Comparison of ENCODE assay signal across 33 cellular contexts in the genomic region with DNA sequence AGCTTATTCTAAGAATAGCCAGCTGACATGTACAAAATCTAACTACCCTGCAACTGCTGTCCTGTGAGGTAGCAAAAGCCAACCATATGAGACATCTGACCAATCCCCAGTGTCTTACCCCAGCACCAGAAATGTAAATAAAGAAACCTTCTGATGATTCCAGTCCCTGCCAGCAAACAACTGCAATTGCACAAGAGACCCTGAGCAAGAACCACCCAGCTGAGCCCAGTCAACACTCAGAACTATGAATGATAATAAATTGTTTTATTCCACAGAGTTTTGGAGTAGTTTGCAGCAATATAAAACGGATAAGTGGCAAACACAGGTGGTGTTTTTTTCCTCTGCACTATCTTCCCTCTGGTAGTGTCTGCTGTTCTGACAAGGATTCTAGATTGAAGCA.
DNase-seq lines count a peak whose midpoint lies in the region; ATAC-seq, FAIRE-seq and TF ChIP-seq lines count a peak whose summit lies in the region.
"Had no signal": no experiment of that assay in that cellular context is flagged by ENCODE, and none has a peak within 500 bp of the region (broad histone marks: within the 10 kb centered on the region; RNA-seq: fewer than 3 reads in every experiment).

No MANE protein-coding gene starts in this region.

- TF ChIP-seq CTCF in HepG2 (CRISPR knock-in tag; IDR thresholded peaks at IDR 0.05) (no peak), right lobe of liver (IDR thresholded peaks at IDR 0.05) (no peak), GM23338 (conservative IDR thresholded peaks at IDR 0.05; ENCODE audit: low read depth in 2 of 2) (no peak), esophagus muscularis mucosa (IDR thresholded peaks at IDR 0.05) (no peak), adrenal gland (IDR thresholded peaks at IDR 0.05) (no peak)

- no peak overlapping the region for H3K27ac Mint-ChIP-seq in GM23338
- H3K27ac Mint-ChIP-seq: B cell; CD14-positive monocyte; CD4-positive, alpha-beta memory T cell; CD4-positive, alpha-beta T cell; CD4-positive, CD25-positive, alpha-beta regulatory T cell; CD8-positive, alpha-beta memory T cell; CD8-positive, alpha-beta T cell had no signal

- H2AFZ ChIP-seq in HepG2 (ENCODE audit: low read length) (no peak overlapping the region), GM23338 (no peak overlapping the region)

- peaks cover 5% of the 10 kb centered on the region for H3K27me3 Mint-ChIP-seq in GM23338 (ENCODE audit: insufficient read depth, low read depth, poor library complexity)
- H3K27me3 Mint-ChIP-seq: B cell had no signal

- H3K27me3 ChIP-seq in HepG2 (ENCODE audit: control insufficient read depth in 1 of 2, insufficient read depth in 2 of 2, low read length in 2 of 2) (no peaks in the 10 kb centered on the region; a peak in 1 of 5 replicates), right lobe of liver (no peaks in the 10 kb centered on the region), GM23338 (ENCODE audit: insufficient read depth) (no peaks in the 10 kb centered on the region), esophagus muscularis mucosa (no peaks in the 10 kb centered on the region), adrenal gland (peaks cover 10% of the 10 kb centered on the region)
- H3K27me3 ChIP-seq: BLaER1; BLaER1 treated with 17β-estradiol and CSF1 and Interleukin-3, amounts not matched to agents 10 nM and 100 nM had no signal

- H4K20me1 ChIP-seq in HepG2 (ENCODE audit: insufficient read depth, low read length), result no peaks in the 10 kb centered on the region
- no peaks in the 10 kb centered on the region for H4K20me1 ChIP-seq in GM23338 (replicated peaks; ENCODE audit: insufficient read depth)
- H4K20me1 ChIP-seq: BLaER1; BLaER1 treated with 17β-estradiol and CSF1 and Interleukin-3, amounts not matched to agents 10 nM and 100 nM had no signal

- CTCF ChIA-PET in HepG2 (lab: Yijun Ruan, JAX; ENCODE audit: low intra/inter-chr PET ratio, low total read pairs), result no interaction called here

- FAIRE-seq in HepG2 (lab: Jason Lieb, UNC), result no peak
- FAIRE-seq: A204.1, A549, D721Med had no signal

- no peaks in the 10 kb centered on the region for H3K36me3 ChIP-seq in HepG2 (replicated peaks in 1 of 2; ENCODE audit: control insufficient read depth in 1 of 2, insufficient read depth in 2 of 2, low read length in 2 of 2)
- H3K36me3 ChIP-seq in right lobe of liver, result no peaks in the 10 kb centered on the region
- H3K36me3 ChIP-seq in GM23338 (ENCODE audit: insufficient read depth), result no peaks in the 10 kb centered on the region
- H3K36me3 ChIP-seq in esophagus muscularis mucosa, result no peaks in the 10 kb centered on the region
- H3K36me3 ChIP-seq in adrenal gland (replicated peaks in 1 of 2), result no peaks in the 10 kb centered on the region
- H3K36me3 ChIP-seq: BE2C; BLaER1; BLaER1 treated with 17β-estradiol and CSF1 and Interleukin-3, amounts not matched to agents 10 nM and 100 nM had no signal

- H3K79me2 ChIP-seq in HepG2 (ENCODE audit: insufficient read depth, low read length) (no peaks in the 10 kb centered on the region), GM23338 (replicated peaks; ENCODE audit: insufficient read depth) (no peaks in the 10 kb centered on the region)

- TF ChIP-seq EP300 in HepG2 (IDR thresholded peaks at IDR 0.05; ENCODE audit: low read depth in 2 of 2, low read length in 2 of 2) (no peak), HepG2 (CRISPR knock-in tag; IDR thresholded peaks at IDR 0.05; ENCODE audit: borderline replicate concordance) (no peak), esophagus muscularis mucosa (IDR thresholded peaks at IDR 0.05) (no peak)

- H3K4me1 Mint-ChIP-seq in GM23338, result peaks cover 2% of the 10 kb centered on the region; the same call in 2 of the 3 replicates
- H3K4me1 Mint-ChIP-seq: CD14-positive monocyte; CD4-positive, alpha-beta memory T cell; CD4-positive, CD25-positive, alpha-beta regulatory T cell; CD8-positive, alpha-beta memory T cell had no signal

- WGBS in HepG2 (ENCODE audit: low lambda C conversion rate), result 19% methylated on average over 1 of the region's 1 CpG
- WGBS in right lobe of liver (ENCODE audit: insufficient coverage, low coverage, low lambda C conversion rate, missing lambda C conversion rate), result 32% methylated on average over 1 of the region's 1 CpG
- WGBS in esophagus muscularis mucosa, result 79% methylated on average over 1 of the region's 1 CpG
- WGBS in adrenal gland, 4 donors, result 62 to 86% (median 76%) methylated on average over 1 of the region's 1 CpG

- peaks cover 3% of the 10 kb centered on the region for H3K9me3 Mint-ChIP-seq in GM23338

- no TSS peak for BruUV-seq in HepG2 (replicated peaks; lab: Mats Ljungman, UMichigan)

- H3K4me1 ChIP-seq in HepG2 (ENCODE audit: insufficient read depth, low read length) (peaks cover 14% of the 10 kb centered on the region), right lobe of liver (no peaks in the 10 kb centered on the region), GM23338 (ENCODE audit: insufficient read depth) (0 out of 2 replicates have a peak, but pooled peaks cover 4% of the 10 kb centered on the region), esophagus muscularis mucosa (no peaks in the 10 kb centered on the region), adrenal gland (replicated peaks in 1 of 2) (no peaks in the 10 kb centered on the region)
- H3K4me1 ChIP-seq: A549, BE2C, BLaER1, Caco-2 had no signal

- no peak overlapping the region for H3K4me3 Mint-ChIP-seq in GM23338
- H3K4me3 Mint-ChIP-seq: B cell; CD14-positive monocyte; CD4-positive, alpha-beta memory T cell; CD4-positive, alpha-beta T cell; CD4-positive, CD25-positive, alpha-beta regulatory T cell; CD8-positive, alpha-beta memory T cell; CD8-positive, alpha-beta T cell had no signal

- DNase-seq in HepG2 (ENCODE audit: low spot score), result no peak
- DNase-seq in right lobe of liver, result no peak
- DNase-seq in GM23338 (ENCODE audit: low spot score), result no peak
- peak; percentile 24 for DNase-seq in esophagus muscularis mucosa (ENCODE audit: extremely low spot score)
- no peak for DNase-seq in adrenal gland
- DNase-seq: 8988T; ACHN; AML-193; C1 segment of cervical spinal cord; Caco-2; Calu3; CD4-positive, alpha-beta memory T cell; CD4-positive, alpha-beta T cell; CD4-positive, CD25-positive, alpha-beta regulatory T cell; CD8-positive, alpha-beta memory T cell; CD8-positive, alpha-beta T cell; COR-L47; DMS 273 treated with DMSO at 0.1 percent for 48 hours; DMS153; DMS79; DMS79 treated with DMSO at 0.1 percent for 48 hours; EL had no signal

- H3K4me3 ChIP-seq in HepG2 (replicated peaks in 1 of 3; ENCODE audit: insufficient read depth in 1 of 3, low read depth in 2 of 3, low read length in 3 of 3), result no peak overlapping the region
- H3K4me3 ChIP-seq in right lobe of liver, result no peak overlapping the region
- no peak overlapping the region for H3K4me3 ChIP-seq in GM23338
- no peak overlapping the region for H3K4me3 ChIP-seq in esophagus muscularis mucosa
- H3K4me3 ChIP-seq in adrenal gland, result no peak overlapping the region
- H3K4me3 ChIP-seq: A549; BLaER1; BLaER1 treated with 17β-estradiol and CSF1 and Interleukin-3, amounts not matched to agents 10 nM and 100 nM had no signal

- H3K9me3 ChIP-seq in HepG2 (ENCODE audit: low read length) (peaks cover 21% of the 10 kb centered on the region), right lobe of liver (no peaks in the 10 kb centered on the region), esophagus muscularis mucosa (peaks cover 0 to 12% (median 6%) of the 10 kb centered on the region in 4 donors), adrenal gland (replicated peaks in 1 of 3) (no peaks in the 10 kb centered on the region)
- H3K9me3 ChIP-seq: A549, BE2C had no signal

- H3F3A ChIP-seq in GM23338 (replicated peaks; ENCODE audit: low read depth), result no peaks in the 10 kb centered on the region

- H3K27ac ChIP-seq in HepG2 (ENCODE audit: extremely low read length, insufficient read depth, low read length) (no peak overlapping the region), right lobe of liver (no peak overlapping the region), GM23338 (ENCODE audit: low read depth) (no peak overlapping the region), esophagus muscularis mucosa (replicated peaks in 1 of 4) (no peak overlapping the region), adrenal gland (no peak overlapping the region)
- H3K27ac ChIP-seq: 22Rv1; A549; BLaER1; BLaER1 treated with 17β-estradiol and CSF1 and Interleukin-3, amounts not matched to agents 10 nM and 100 nM; C4-2B had no signal

- H3K36me3 Mint-ChIP-seq in GM23338 (ENCODE audit: low read depth), result no peaks in the 10 kb centered on the region; the same call in 2 of the 3 replicates
- H3K36me3 Mint-ChIP-seq: CD14-positive monocyte; CD4-positive, alpha-beta memory T cell; CD4-positive, CD25-positive, alpha-beta regulatory T cell; CD8-positive, alpha-beta memory T cell; CD8-positive, alpha-beta T cell had no signal

- no peak overlapping the region for H3K4me2 ChIP-seq in HepG2 (ENCODE audit: low read depth, low read length)
- H3K4me2 ChIP-seq in GM23338, result no peak overlapping the region
- H3K4me2 ChIP-seq: A549; BLaER1; BLaER1 treated with 17β-estradiol and CSF1 and Interleukin-3, amounts not matched to agents 10 nM and 100 nM had no signal

- intact Hi-C loops in HepG2 (cut with micrococcal nuclease; ENCODE audit: unreplicated experiment), result no loop called here
- intact Hi-C loops in right lobe of liver (cut with DNase I), result no loop called here
- intact Hi-C loops in esophagus muscularis mucosa (cut with DNase I), result no loop called here
- intact Hi-C loops in adrenal gland (cut with DNase I), result no loop called here

- TF ChIP-seq POLR2A in HepG2 (IDR thresholded peaks at IDR 0.05; ENCODE audit: insufficient read depth in 1 of 2, low read depth in 2 of 2, low read length in 2 of 2) (no peak), right lobe of liver (IDR thresholded peaks at IDR 0.05) (no peak), esophagus muscularis mucosa (IDR thresholded peaks at IDR 0.05; ENCODE audit: low read depth) (no peak), adrenal gland (IDR thresholded peaks at IDR 0.05) (no peak)

- ATAC-seq in HepG2 (no peak), right lobe of liver (no peak), GM23338 (no peak), HG03175 (IDR thresholded peaks at IDR 0.05; ENCODE audit: unreplicated experiment) (no peak)
- ATAC-seq: A549; CD8-positive, alpha-beta T cell had no signal

- no peak for TF ChIP-seq RAD21 in HepG2 (CRISPR knock-in tag; IDR thresholded peaks at IDR 0.05)

- in situ Hi-C loops in HepG2 (cut with HindIII; ENCODE audit: extremely low pct_ligation_motif_present, low pct_unique_long_range_greater_than_20kb), result no loop called here

- peaks cover 6% of the 10 kb centered on the region; the same call in 1 of the 2 replicates for H3K9me2 ChIP-seq in GM23338 (ENCODE audit: insufficient read depth)

- H3K9ac ChIP-seq in HepG2 (ENCODE audit: insufficient read depth, low read depth, low read length), result no peak overlapping the region
- H3K9ac ChIP-seq: BLaER1; BLaER1 treated with 17β-estradiol and CSF1 and Interleukin-3, amounts not matched to agents 10 nM and 100 nM had no signal

- POLR2A ChIA-PET in HepG2 (lab: Yijun Ruan, JAX), result no interaction called here

TF ChIP-seq in HepG2, 621 proteins besides CTCF, POLR2A, EP300 and RAD21:
- TF ChIP-seq SMYD3 (CRISPR knock-in tag; IDR thresholded peaks at IDR 0.05) (no peak), ZNF331 (CRISPR knock-in tag; IDR thresholded peaks at IDR 0.05) (peak; percentile 95)
TF ChIP-seq in HepG2: peak in this region for 1.

TF ChIP-seq in GM23338, 12 proteins besides CTCF, POLR2A, EP300 and RAD21 (continues in another document):
- no peak for TF ChIP-seq CREB1 (CRISPR knock-in tag; IDR thresholded peaks at IDR 0.05; ENCODE audit: low read depth)
